ENCODE assay signal across 14 cellular contexts in the genomic region with DNA sequence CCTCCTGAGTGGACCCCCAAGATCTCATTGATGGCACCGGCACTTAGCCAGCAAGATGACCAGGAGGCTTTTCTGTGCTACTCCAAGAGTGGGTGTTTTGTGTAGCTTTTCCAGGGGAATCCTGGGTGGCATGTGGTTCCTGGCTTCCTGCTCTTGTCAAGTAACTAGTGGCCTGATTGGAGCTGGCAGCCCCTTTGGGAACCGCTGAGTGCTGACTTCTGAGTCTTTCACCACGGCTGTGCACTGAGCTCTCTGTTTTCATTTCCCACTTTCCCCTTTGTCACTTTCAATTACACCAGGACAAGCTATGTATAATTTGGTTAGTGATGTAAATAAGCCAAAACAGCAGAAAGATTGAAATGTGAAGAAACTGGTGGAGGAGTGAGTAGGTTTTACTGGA.
"Had no signal": no experiment of that assay in that cellular context is flagged by ENCODE, and none has a peak within 500 bp of the region (broad histone marks: within the 10 kb centered on the region; RNA-seq: fewer than 3 reads in every experiment).

No MANE protein-coding gene starts in this region.

- H3K36me3 ChIP-seq: prostate gland, stomach had no signal

- H3K79me2 ChIP-seq: parathyroid adenoma had no signal

- H3K4me1 ChIP-seq: parathyroid adenoma had no signal

- ATAC-seq: left lobe of liver, mucosa of descending colon, natural killer cell, sciatic nerve had no signal

- H2AFZ ChIP-seq: parathyroid adenoma had no signal

- H3K27ac ChIP-seq: dorsolateral prefrontal cortex, parathyroid adenoma, prostate gland, stomach had no signal

- H3K4me3 ChIP-seq: mucosa of descending colon, prostate gland, stomach had no signal

- H3K9ac ChIP-seq: parathyroid adenoma had no signal

- DNase-seq: cortex of kidney; dorsolateral prefrontal cortex; effector CD8-positive, alpha-beta T cell; islet precursor cell; mammary epithelial cell; mucosa of descending colon; natural killer cell; stimulated activated naive CD4-positive, alpha-beta T cell; stomach; trophoblast cell had no signal

- H3K27me3 ChIP-seq: dorsolateral prefrontal cortex, stomach had no signal

- H3K9me3 ChIP-seq: mucosa of descending colon, prostate gland, stomach had no signal
